In the genomic region with DNA sequence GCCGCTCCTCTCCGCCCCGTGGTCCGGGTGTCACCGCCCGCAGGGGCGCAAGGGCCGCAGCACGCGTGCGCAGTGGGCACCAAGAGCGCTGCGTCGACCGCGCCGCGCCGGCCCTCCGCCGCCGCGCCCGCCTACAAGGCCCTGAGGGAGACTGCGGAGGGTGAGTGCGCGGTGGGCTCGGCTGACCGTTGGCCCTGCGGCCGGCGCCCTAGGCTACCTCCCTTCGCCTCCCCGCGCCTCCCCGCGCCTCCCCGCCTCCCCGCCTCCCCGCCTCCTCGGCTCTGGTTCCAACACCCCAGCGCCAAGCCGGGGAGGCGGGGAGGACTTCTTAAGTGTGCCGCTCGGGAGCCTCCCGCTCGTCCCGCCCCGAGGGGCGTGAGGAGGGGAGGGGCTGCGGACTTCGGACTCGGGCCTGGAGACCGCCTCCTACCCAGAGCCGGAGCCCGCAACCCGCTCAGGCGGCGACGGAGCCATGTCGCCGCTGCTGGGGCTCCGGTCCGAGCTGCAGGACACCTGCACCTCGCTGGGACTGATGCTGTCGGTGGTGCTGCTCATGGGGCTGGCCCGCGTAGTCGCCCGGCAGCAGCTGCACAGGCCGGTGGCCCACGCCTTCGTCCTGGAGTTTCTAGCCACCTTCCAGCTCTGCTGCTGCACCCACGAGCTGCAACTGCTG, we compare ENCODE assay signal across 8 cellular contexts. TPM values are rescaled to one million over a fixed set of nuclear protein-coding genes. Genes with fewer than 3 reads are reported as not detected.
A peak's percentile ranks its signal among the peaks of the same experiment; 100 is the strongest.
DNase-seq lines count a peak whose midpoint lies in the region; TF ChIP-seq lines count a peak whose summit lies in the region.

A gene with protein sequence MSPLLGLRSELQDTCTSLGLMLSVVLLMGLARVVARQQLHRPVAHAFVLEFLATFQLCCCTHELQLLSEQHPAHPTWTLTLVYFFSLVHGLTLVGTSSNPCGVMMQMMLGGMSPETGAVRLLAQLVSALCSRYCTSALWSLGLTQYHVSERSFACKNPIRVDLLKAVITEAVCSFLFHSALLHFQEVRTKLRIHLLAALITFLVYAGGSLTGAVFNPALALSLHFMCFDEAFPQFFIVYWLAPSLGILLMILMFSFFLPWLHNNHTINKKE (plus strand): TSS at position 433 of the 673 bp plus-strand sequence. CDS start 40 bp downstream, at position 473.

- H3K4me1 ChIP-seq in esophagus (ENCODE audit: control insufficient read depth in 2 of 2, insufficient read depth in 2 of 2, low read length in 1 of 2) (peaks cover 4 to 6% of the 10 kb centered on the region in 2 donors), mucosa of rectum (ENCODE audit: control insufficient read depth in 2 of 2, insufficient read depth in 2 of 2, low read length in 2 of 2) (peaks cover 9% of the 10 kb centered on the region in 2 donors)

- H3K9ac ChIP-seq in mucosa of rectum (ENCODE audit: low read depth in 1 of 2, low read length in 2 of 2) = peak within 1 kb of the TSS; percentile 70 to 77

- H3K27me3 ChIP-seq in esophagus (ENCODE audit: control insufficient read depth in 1 of 2, insufficient read depth in 2 of 2, low read length in 2 of 2) = no peaks in the 10 kb centered on the region
- H3K27me3 ChIP-seq in mucosa of rectum (ENCODE audit: control insufficient read depth in 2 of 2, insufficient read depth in 2 of 2, low read length in 2 of 2) = no peaks in the 10 kb centered on the region

- WGBS in esophagus, 2 donors = 0 to 1% methylated on average over 58 to 75 of the region's 75 CpGs

- H3K36me3 ChIP-seq in esophagus (ENCODE audit: control insufficient read depth in 2 of 2, insufficient read depth in 2 of 2, low read length in 1 of 2) (no peaks in the 10 kb centered on the region), mucosa of rectum (ENCODE audit: control insufficient read depth in 2 of 2, insufficient read depth in 2 of 2, low read length in 2 of 2) (no peaks in the 10 kb centered on the region)

- no peak for TF ChIP-seq CTCF in GM20000 (IDR thresholded peaks at IDR 0.05; ENCODE audit: extremely low read depth, missing control alignments)

- H3K4me3 ChIP-seq in esophagus (ENCODE audit: low read depth in 1 of 2, low read length in 2 of 2) = peak within 1 kb of the TSS; percentile 48 to 66
- H3K4me3 ChIP-seq in mucosa of rectum (ENCODE audit: low read length in 2 of 2) = peak within 1 kb of the TSS; percentile 87 to 96

- H3K9me3 ChIP-seq in esophagus (ENCODE audit: control insufficient read depth in 2 of 2, insufficient read depth in 1 of 2, low read depth in 1 of 2, low read length in 1 of 2) (no peaks in the 10 kb centered on the region), mucosa of rectum (ENCODE audit: control insufficient read depth in 2 of 2, low read length in 2 of 2) (no peaks in the 10 kb centered on the region)

- H3K27ac ChIP-seq in esophagus (ENCODE audit: low read depth in 2 of 2, low read length in 1 of 2) (peak within 1 kb of the TSS; percentile 34 to 65), mucosa of rectum (ENCODE audit: low read depth in 2 of 2, low read length in 2 of 2) (peak within 1 kb of the TSS; percentile 82 to 85)

- peak; percentile 67 for DNase-seq in COLO829 (ENCODE audit: low spot score)
- DNase-seq in GM20000 (ENCODE audit: low spot score) = peak; percentile 94
- peak; percentile 82 for DNase-seq in HPDE6-E6E7 (ENCODE audit: extremely low spot score)
- DNase-seq in NOMO-1 treated with dmso at 0.1 percent for 144 hours (lab: John Stamatoyannopoulos, UW; ENCODE audit: unreplicated experiment) = peak; percentile 68
- peak; percentile 67 for DNase-seq in activated T-cell treated with anti-CD3 and anti-CD28 coated beads for 48 hours (ENCODE audit: low read depth)
- DNase-seq in stimulated activated CD8-positive, alpha-beta memory T cell treated with anti-CD3 and anti-CD28 coated beads, Interleukin-4, amount 100 ng/mL, for 48 hours = peak; percentile 81

RNA-seq across cellular contexts. Expression of the gene that starts here (rescaled TPM):
- polyA plus RNA-seq in esophagus = under 1 TPM in 1 of 2 donors, not detected in 1; 0.06 TPM

Comparison
In these comparisons a context has a peak if more than half of its experiments do, and no peak if none do; other contexts are left out.
1. Peak in every context shown above with its lines: DNase-seq, H3K4me3 ChIP-seq and H3K27ac ChIP-seq.